27 cellular contexts compared by ENCODE assay signal in the genomic region with DNA sequence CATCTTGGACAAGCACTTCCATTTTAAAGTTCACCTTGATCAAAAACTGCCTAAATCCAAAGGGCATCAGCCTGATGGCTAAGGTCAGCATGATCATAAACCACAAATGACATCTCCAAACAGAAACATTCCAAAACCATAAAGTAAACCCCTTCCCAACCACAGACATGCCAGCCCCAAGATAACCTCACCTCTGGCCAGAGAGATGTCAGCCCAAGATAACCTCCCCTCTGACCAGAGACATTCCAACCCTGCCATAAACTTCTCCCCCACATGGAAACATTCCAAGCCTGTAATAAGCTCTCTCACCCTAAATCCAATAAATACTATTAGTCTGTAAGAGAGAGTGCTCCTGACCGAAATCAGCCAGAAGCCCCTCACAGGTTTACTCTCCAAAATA. TPM values are rescaled to one million over a fixed set of nuclear protein-coding genes. Genes with fewer than 3 reads are reported as not detected.
"Had no signal": no experiment of that assay in that cellular context is flagged by ENCODE, and none has a peak within 500 bp of the region (broad histone marks: within the 10 kb centered on the region; RNA-seq: fewer than 3 reads in every experiment).

No MANE protein-coding gene starts in this region.

- H3K27ac ChIP-seq: SJSA1, VCaP had no signal

- H3K4me3 ChIP-seq: K562, SJSA1 had no signal

- ATAC-seq: activated T-helper 17 cell treated with anti-CD3 and anti-CD28 coated beads, Interleukin-2, amount 50 U/mL, for 72 hours; K562; Panc1; T-cell had no signal

- H3K9me3 ChIP-seq: SJSA1 had no signal

- FAIRE-seq: K562 had no signal

- DNase-seq: activated CD4-positive, alpha-beta memory T cell treated with anti-CD3 and anti-CD28 coated beads for 36 hours; activated CD4-positive, alpha-beta T cell treated with anti-CD3 and anti-CD28 coated beads, Interleukin-2, amount 10 ng/mL, durations not matched to agents 7 days and 5 days; activated CD4-positive, CD25-positive, alpha-beta regulatory T cell; activated CD8-positive, alpha-beta memory T cell treated with anti-CD3 and anti-CD28 coated beads for 24 hours; activated gamma-delta T cell; activated naive CD4-positive, alpha-beta T cell treated with anti-CD3 and anti-CD28 coated beads, Interleukin-2, amount 10 ng/mL, durations not matched to agents 7 days and 5 days; activated naive CD8-positive, alpha-beta T cell treated with anti-CD3 and anti-CD28 coated beads for 36 hours; activated T-cell treated with anti-CD3 and anti-CD28 coated beads for 4 hours; activated T-cell treated with anti-CD3 and anti-CD28 coated beads, Interleukin-2, amount 50 U/mL, for 48 hours; cerebellar nuclear complex; Karpas-422; NCI-H1105 treated with DMSO at 0.1 percent for 48 hours; NCI-H146; NCI-H187 treated with DMSO at 0.1 percent for 48 hours; NCI-H2081 treated with DMSO at 0.1 percent for 48 hours; NCI-H446 treated with DMSO at 0.1 percent for 48 hours; NCI-H524 treated with DMSO at 0.1 percent for 48 hours; NCI-H748 treated with DMSO at 0.1 percent for 48 hours; SHP77; T-cell; T-helper 2 cell had no signal

- H3K4me1 ChIP-seq: SJSA1 had no signal

- H3K36me3 ChIP-seq: SJSA1 had no signal

RNA-seq across cellular contexts. Expression of a gene that starts 18.6 kb away (rescaled TPM):
- total RNA-seq: activated CD4-positive, alpha-beta memory T cell treated with anti-CD3 and anti-CD28 coated beads for 36 hours; activated CD4-positive, alpha-beta T cell treated with anti-CD3 and anti-CD28 coated beads, Interleukin-2, amount 10 ng/mL, durations not matched to agents 7 days and 5 days; activated naive CD8-positive, alpha-beta T cell treated with anti-CD3 and anti-CD28 coated beads for 36 hours; activated T-helper 17 cell treated with anti-CD3 and anti-CD28 coated beads, Interleukin-2, amount 50 U/mL, for 72 hours; OCI-LY7; SJSA1 had no signal
- polyA plus RNA-seq: K562 had no signal
